In the genomic region with DNA sequence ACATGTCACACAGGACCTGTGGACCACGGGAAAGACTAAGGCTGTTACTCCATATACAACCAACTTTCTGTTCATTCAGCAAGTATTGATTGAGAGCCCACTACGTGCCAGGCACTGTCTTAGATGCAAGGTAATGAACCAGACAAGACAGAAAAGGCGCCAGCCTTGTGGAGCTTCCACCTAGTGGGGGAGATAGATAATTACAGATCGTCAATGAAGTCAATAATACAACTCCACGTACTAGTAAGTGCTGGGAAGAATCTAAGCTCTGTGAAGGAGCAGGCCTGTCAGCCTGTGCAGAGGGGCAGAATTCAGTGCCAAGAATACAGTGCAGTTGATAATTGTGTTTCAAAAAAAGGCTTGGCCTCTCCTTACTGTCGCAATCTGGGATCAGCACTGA, we compare ENCODE assay signal across 11 cellular contexts.
A peak's percentile ranks its signal among the peaks of the same experiment; 100 is the strongest.
DNase-seq lines count a peak whose midpoint lies in the region; ATAC-seq, FAIRE-seq and TF ChIP-seq lines count a peak whose summit lies in the region.
"Had no signal": no experiment of that assay in that cellular context is flagged by ENCODE, and none has a peak within 500 bp of the region (broad histone marks: within the 10 kb centered on the region; RNA-seq: fewer than 3 reads in every experiment).

No MANE protein-coding gene starts in this region.

- no peaks in the 10 kb centered on the region for H3K36me3 Mint-ChIP-seq in activated naive CD4-positive, alpha-beta T cell treated with anti-CD3 and anti-CD28 coated beads, Interleukin-2, amount 50 U/mL, for 72 hours

- peak; percentile 16 for FAIRE-seq in HTR-8/SVneo (lab: Jason Lieb, UNC)
- FAIRE-seq: endometrium, TTC549 had no signal

- H3K27ac Mint-ChIP-seq in activated naive CD4-positive, alpha-beta T cell treated with anti-CD3 and anti-CD28 coated beads, Interleukin-2, amount 50 U/mL, for 72 hours = no peak overlapping the region

- DNase-seq in AG09319 (ENCODE audit: extremely low read depth, low read depth) = no peak
- peak; percentile 18 for DNase-seq in HTR-8/SVneo (ENCODE audit: insufficient read length, low spot score)
- DNase-seq in astrocyte of the hippocampus (ENCODE audit: low read depth, low spot score) = peak; percentile 27
- DNase-seq in left kidney (ENCODE audit: low read depth, low spot score) = peak; percentile 33
- DNase-seq in COR-L47 (lab: John Stamatoyannopoulos, UW) = no peak
- no peak for DNase-seq in activated naive CD4-positive, alpha-beta T cell treated with anti-CD3 and anti-CD28 coated beads, Interleukin-2, amount 50 U/mL, for 72 hours (ENCODE audit: low spot score in 2 of 2)
- no peak for DNase-seq in nucleus accumbens (lab: John Stamatoyannopoulos, UW)
- DNase-seq: stimulated activated CD4-positive, alpha-beta T cell treated with anti-CD3 and anti-CD28 coated beads, Interleukin-15, amount 100 ng/mL, for 24 hours had no signal

- ATAC-seq in GM21825 (IDR thresholded peaks at IDR 0.05; ENCODE audit: unreplicated experiment) = no peak
- no peak for ATAC-seq in activated naive CD4-positive, alpha-beta T cell treated with anti-CD3 and anti-CD28 coated beads, Interleukin-2, amount 50 U/mL, for 72 hours

- H3K9me3 Mint-ChIP-seq in activated naive CD4-positive, alpha-beta T cell treated with anti-CD3 and anti-CD28 coated beads, Interleukin-2, amount 50 U/mL, for 72 hours = no peaks in the 10 kb centered on the region

- TF ChIP-seq CTCF in AG09319 (IDR thresholded peaks at IDR 0.05; ENCODE audit: low read depth, low read length) = peak; percentile 33

Comparison
In these comparisons a context has a peak if more than half of its experiments do, and no peak if none do; other contexts are left out.
1. DNase-seq: peak in HTR-8/SVneo (single experiment), astrocyte of the hippocampus (single experiment) and left kidney (single experiment); none in AG09319 (single experiment), COR-L47 (single experiment), activated naive CD4-positive, alpha-beta T cell treated with anti-CD3 and anti-CD28 coated beads, Interleukin-2, amount 50 U/mL, for 72 hours (0 of 2) and nucleus accumbens (0 of 56).